In genomic region chr1:195327361-195327760, GRCh38 we compare ENCODE assay signal across 1 cellular context.
TF ChIP-seq lines count a peak whose summit lies in the region.

No MANE protein-coding gene starts in this region.

TF ChIP-seq in HepG2, 621 proteins besides CTCF, POLR2A, EP300 and RAD21 (continued from another document):
- TF ChIP-seq DRAP1 (CRISPR knock-in tag; IDR thresholded peaks at IDR 0.05) (no peak), ZNF644 (CRISPR knock-in tag; IDR thresholded peaks at IDR 0.05; ENCODE audit: low read depth) (no peak), HNRNPH1 (optimal IDR thresholded peaks at IDR 0.05; ENCODE audit: low read depth, low read length) (no peak), ZNF557 (CRISPR knock-in tag; IDR thresholded peaks at IDR 0.05) (no peak), TAF1 (CRISPR knock-in tag; IDR thresholded peaks at IDR 0.05) (no peak), ZNF180 (CRISPR knock-in tag; IDR thresholded peaks at IDR 0.05; ENCODE audit: borderline replicate concordance, low read depth) (no peak), ZSCAN25 (CRISPR knock-in tag; IDR thresholded peaks at IDR 0.05) (no peak), ZBTB49 (CRISPR knock-in tag; IDR thresholded peaks at IDR 0.05; ENCODE audit: borderline replicate concordance) (no peak)
- TF ChIP-seq, protein P1, sequence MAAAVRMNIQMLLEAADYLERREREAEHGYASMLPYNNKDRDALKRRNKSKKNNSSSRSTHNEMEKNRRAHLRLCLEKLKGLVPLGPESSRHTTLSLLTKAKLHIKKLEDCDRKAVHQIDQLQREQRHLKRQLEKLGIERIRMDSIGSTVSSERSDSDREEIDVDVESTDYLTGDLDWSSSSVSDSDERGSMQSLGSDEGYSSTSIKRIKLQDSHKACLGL (CRISPR knock-in tag; IDR thresholded peaks at IDR 0.05): no peak
- TF ChIP-seq, protein P2, sequence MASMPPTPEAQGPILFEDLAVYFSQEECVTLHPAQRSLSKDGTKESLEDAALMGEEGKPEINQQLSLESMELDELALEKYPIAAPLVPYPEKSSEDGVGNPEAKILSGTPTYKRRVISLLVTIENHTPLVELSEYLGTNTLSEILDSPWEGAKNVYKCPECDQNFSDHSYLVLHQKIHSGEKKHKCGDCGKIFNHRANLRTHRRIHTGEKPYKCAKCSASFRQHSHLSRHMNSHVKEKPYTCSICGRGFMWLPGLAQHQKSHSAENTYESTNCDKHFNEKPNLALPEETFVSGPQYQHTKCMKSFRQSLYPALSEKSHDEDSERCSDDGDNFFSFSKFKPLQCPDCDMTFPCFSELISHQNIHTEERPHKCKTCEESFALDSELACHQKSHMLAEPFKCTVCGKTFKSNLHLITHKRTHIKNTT (CRISPR knock-in tag; IDR thresholded peaks at IDR 0.05): no peak
